In the genomic region with DNA sequence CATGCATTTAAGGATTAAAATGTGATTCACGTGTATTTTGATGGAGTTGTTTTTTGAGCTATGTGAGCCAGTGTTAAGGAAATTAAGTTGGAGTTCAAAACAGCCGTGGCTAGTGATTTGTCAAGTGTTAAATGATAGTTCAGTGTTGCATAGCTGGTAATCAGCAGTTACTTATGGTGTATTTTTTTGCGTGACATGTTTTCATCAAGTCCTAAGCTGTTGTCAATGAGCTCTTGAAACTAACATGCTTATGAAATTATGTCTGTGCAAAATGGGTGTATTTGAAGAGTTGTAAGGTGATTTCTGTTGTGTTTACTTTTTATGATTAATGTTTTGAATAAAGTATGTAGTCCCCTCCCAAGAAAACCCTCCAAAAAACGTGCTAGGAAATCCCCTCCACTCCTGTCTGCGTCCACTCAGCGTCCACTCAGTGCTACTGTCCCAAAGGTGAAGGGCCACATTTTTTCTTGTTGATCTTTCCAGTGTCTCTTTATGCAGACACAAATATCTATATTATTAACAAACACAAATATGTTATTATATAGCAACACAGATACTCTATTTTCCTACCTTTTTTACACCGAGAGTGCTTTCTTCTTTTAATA, we compare ENCODE assay signal across 7 cellular contexts. TPM values are rescaled to one million over a fixed set of nuclear protein-coding genes. Genes with fewer than 3 reads are reported as not detected.
DNase-seq lines count a peak whose midpoint lies in the region; ATAC-seq and TF ChIP-seq lines count a peak whose summit lies in the region.

No MANE protein-coding gene starts in this region.

- DNase-seq in PC-3 (peak; percentile 37), fibroblast of mammary gland (ENCODE audit: low read depth) (no peak), smooth muscle cell (lab: John Stamatoyannopoulos, UW; ENCODE audit: unreplicated experiment) (no peak), aorta (no peak)
- DNase-seq in activated CD4-positive, alpha-beta T cell treated with anti-CD3 and anti-CD28 coated beads for 48 hours = no peak
- DNase-seq in naive thymus-derived CD8-positive, alpha-beta T cell = no peak

- H3K36me3 Mint-ChIP-seq in naive thymus-derived CD8-positive, alpha-beta T cell = peaks cover 0 to 20% (median 0%) of the 10 kb centered on the region in 3 donors

- WGBS in smooth muscle cell (ENCODE audit: low lambda C conversion rate) = 13% methylated on average over 7 of the region's 7 CpGs
- WGBS in aorta, 2 donors = 36 to 38% methylated on average over 7 of the region's 7 CpGs

- H2AFZ ChIP-seq in PC-3 (ENCODE audit: low read length) (no peak overlapping the region), smooth muscle cell (ENCODE audit: low read depth) (no peak overlapping the region)

- no peak overlapping the region for H3K4me3 Mint-ChIP-seq in naive thymus-derived CD8-positive, alpha-beta T cell

- peak overlapping the region; percentile 79 for H3K4me2 ChIP-seq in PC-3 (ENCODE audit: low read length)
- H3K4me2 ChIP-seq in smooth muscle cell = peak overlapping the region; percentile 92

- H3K27ac ChIP-seq in PC-3 (ENCODE audit: low read length) (peak overlapping the region; percentile 95), smooth muscle cell (ENCODE audit: low read depth) (peak overlapping the region; percentile 100), aorta (ENCODE audit: low read depth in 1 of 2, low read length in 2 of 2) (peak overlapping the region in 1 of 2 donors; percentile 68)

- H3K9me3 ChIP-seq in PC-3 (ENCODE audit: low read length) (no peaks in the 10 kb centered on the region), smooth muscle cell (replicated peaks; ENCODE audit: low read depth) (no peaks in the 10 kb centered on the region), aorta (ENCODE audit: control insufficient read depth, low read length) (no peaks in the 10 kb centered on the region)

- ATAC-seq in GM18511 (IDR thresholded peaks at IDR 0.05; ENCODE audit: unreplicated experiment) = peak; percentile 9
- ATAC-seq in PC-3 = peak; percentile 33
- no peak for ATAC-seq in aorta (ENCODE audit: low FRiP score)
- ATAC-seq in naive thymus-derived CD8-positive, alpha-beta T cell = no peak

- H3K27me3 ChIP-seq in PC-3 (ENCODE audit: low read length) (no peaks in the 10 kb centered on the region), smooth muscle cell (ENCODE audit: low read depth) (no peaks in the 10 kb centered on the region), aorta (ENCODE audit: control insufficient read depth in 1 of 2, insufficient read depth in 2 of 2, low read length in 1 of 2) (no peaks in the 10 kb centered on the region)

- H3K9me2 ChIP-seq in PC-3 (replicated peaks; ENCODE audit: low read length) = no peaks in the 10 kb centered on the region

- TSS peak; percentile 80 for BruUV-seq in PC-3 (replicated peaks; lab: Mats Ljungman, UMichigan)

- H3K4me1 ChIP-seq in PC-3 (ENCODE audit: insufficient read depth, low read length) (peaks cover 69% of the 10 kb centered on the region), smooth muscle cell (ENCODE audit: low read depth) (peaks cover 49% of the 10 kb centered on the region), aorta (ENCODE audit: control insufficient read depth in 1 of 2, insufficient read depth in 2 of 2, low read length in 2 of 2) (peaks cover 0 to 1% of the 10 kb centered on the region in 2 donors)

- H3K4me1 Mint-ChIP-seq in naive thymus-derived CD8-positive, alpha-beta T cell = peaks cover 25 to 62% (median 47%) of the 10 kb centered on the region in 4 donors

- no peaks in the 10 kb centered on the region for H3K9me3 Mint-ChIP-seq in naive thymus-derived CD8-positive, alpha-beta T cell

- TF ChIP-seq CTCF in PC-3 (conservative IDR thresholded peaks at IDR 0.05; ENCODE audit: low read depth, low read length) (no peak), fibroblast of mammary gland (conservative IDR thresholded peaks at IDR 0.05; ENCODE audit: control insufficient read depth, insufficient read depth, low read depth, low read length) (no peak), smooth muscle cell (IDR thresholded peaks at IDR 0.05; ENCODE audit: borderline replicate concordance, insufficient read depth, poor library complexity, severe bottlenecking) (no peak)

- H3K4me3 ChIP-seq in PC-3 (ENCODE audit: low read length) (peak overlapping the region; percentile 56), fibroblast of mammary gland (ENCODE audit: control insufficient read depth, low read depth, low read length) (peak overlapping the region; percentile 30), smooth muscle cell (peak overlapping the region; percentile 47), aorta (ENCODE audit: low read length in 2 of 2) (no peak overlapping the region)

- peaks cover 92% of the 10 kb centered on the region for H3K79me2 ChIP-seq in PC-3 (ENCODE audit: low read length)
- peaks cover 90% of the 10 kb centered on the region for H3K79me2 ChIP-seq in smooth muscle cell (ENCODE audit: low read depth)

- H4K20me1 ChIP-seq in PC-3 (ENCODE audit: low read length) (peaks cover 11% of the 10 kb centered on the region; the same call in 1 of the 2 replicates), smooth muscle cell (ENCODE audit: low read depth) (peaks cover 26% of the 10 kb centered on the region)

- H3K9ac ChIP-seq in PC-3 (ENCODE audit: low read length) (peak overlapping the region; percentile 77), smooth muscle cell (ENCODE audit: low read depth) (peak overlapping the region; percentile 84)

- peaks cover 4% of the 10 kb centered on the region for H3F3A ChIP-seq in PC-3 (ENCODE audit: low read length, unreplicated experiment)
- peaks cover 37% of the 10 kb centered on the region for H3F3A ChIP-seq in smooth muscle cell (ENCODE audit: low read depth)

- H3K36me3 ChIP-seq in PC-3 (ENCODE audit: low read depth, low read length) = peaks cover 9% of the 10 kb centered on the region
- no peaks in the 10 kb centered on the region for H3K36me3 ChIP-seq in smooth muscle cell (ENCODE audit: low read depth)
- H3K36me3 ChIP-seq in aorta (ENCODE audit: control insufficient read depth in 1 of 2, insufficient read depth in 2 of 2, low read length in 1 of 2) = no peaks in the 10 kb centered on the region

- CTCF ChIA-PET in PC-3 (lab: Charles Lee) = interaction anchor here (0.5 to 0.6 kb wide), 2 partner anchors 21 to 26 kb away, joined by 4 read pairs; no protein-coding TSS in a partner anchor

- POLR2A ChIA-PET in PC-3 (lab: Charles Lee; ENCODE audit: unreplicated experiment) = interaction anchor here (0.6 to 0.7 kb wide), 2 partner anchors 130 to 253 kb away, joined by 3 to 9 read pairs; no protein-coding TSS in a partner anchor
- POLR2A ChIA-PET in naive thymus-derived CD8-positive, alpha-beta T cell (lab: Charles Lee) = interaction anchor here (0.6 to 1.4 kb wide), 4 partner anchors 9 to 222 kb away, joined by 3 to 4 read pairs (median 4); partner anchors contain the start of gene KLHL36

- peak overlapping the region in 3 of 10 donors; percentile 71 to 74 (median 73) for H3K27ac Mint-ChIP-seq in naive thymus-derived CD8-positive, alpha-beta T cell

- H3K27me3 Mint-ChIP-seq in naive thymus-derived CD8-positive, alpha-beta T cell = no peaks in the 10 kb centered on the region

- intact Hi-C loops in PC-3 (cut with micrococcal nuclease) = no loop called here
- intact Hi-C loops in aorta (cut with DNase I) = loop anchor here (5.0 kb wide), 2 partner anchors 108 to 218 kb away; no protein-coding TSS in a partner anchor

RNA-seq across cellular contexts. Expression of gene USP10, which starts 30.0 kb away (rescaled TPM):
- total RNA-seq in PC-3 (2014; rRNA removed) = 50.4 and 62.3 TPM in 2 replicates
- total RNA-seq in smooth muscle cell = 47.4 and 52.5 TPM in 2 replicates
- 56.1 and 59.0 TPM in 2 replicates for polyA plus RNA-seq in smooth muscle cell
- 10 to 100 TPM; 53.4 to 59.4 TPM for total RNA-seq in aorta
- polyA plus RNA-seq in aorta = 10 to 100 TPM; 14.0 to 26.8 TPM
- total RNA-seq in naive thymus-derived CD8-positive, alpha-beta T cell = 10 to 100 TPM; 79.5 to 87.3 TPM
- 10 to 100 TPM; 61.3 to 89.8 (median 80.7) TPM for polyA plus RNA-seq in naive thymus-derived CD8-positive, alpha-beta T cell

Comparison
In these comparisons a context has a peak if more than half of its experiments do, and no peak if none do; other contexts are left out.
1. ATAC-seq: peak in GM18511 (single experiment) and PC-3 (single experiment); none in aorta (single experiment) and naive thymus-derived CD8-positive, alpha-beta T cell (0 of 2).
2. H3K4me3 ChIP-seq: peak in PC-3 (single experiment), fibroblast of mammary gland (single experiment) and smooth muscle cell (single experiment); none in aorta (0 of 2).